9 cellular contexts compared by ENCODE assay signal in the genomic region with DNA sequence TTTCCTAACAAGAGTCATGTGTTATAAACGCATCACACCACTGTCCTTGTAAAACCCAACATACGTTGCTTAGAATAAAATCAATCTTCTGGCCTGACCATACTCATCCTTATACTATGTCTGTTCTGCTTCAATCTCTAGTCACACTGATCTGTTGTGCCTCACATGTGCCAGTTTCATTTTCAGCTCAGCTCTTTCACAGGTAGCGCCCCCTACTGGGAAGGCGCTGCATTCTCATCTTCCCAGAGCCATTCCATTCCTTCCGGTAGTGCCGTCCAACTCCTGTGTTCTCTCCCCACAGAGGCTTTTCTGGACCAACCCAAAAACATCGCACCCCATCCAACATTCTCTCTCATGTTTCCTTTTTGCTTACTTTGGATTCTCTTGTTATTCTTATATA. TPM values are rescaled to one million over a fixed set of nuclear protein-coding genes. Genes with fewer than 3 reads are reported as not detected.
DNase-seq lines count a peak whose midpoint lies in the region; ATAC-seq, FAIRE-seq and TF ChIP-seq lines count a peak whose summit lies in the region.
"Had no signal": no experiment of that assay in that cellular context is flagged by ENCODE, and none has a peak within 500 bp of the region (broad histone marks: within the 10 kb centered on the region; RNA-seq: fewer than 3 reads in every experiment).

No MANE protein-coding gene starts in this region.

- H3K27me3 ChIP-seq in HCT116 (ENCODE audit: insufficient read depth, low read length) (no peaks in the 10 kb centered on the region), sigmoid colon (no peaks in the 10 kb centered on the region)

- no peaks in the 10 kb centered on the region for H3K36me3 ChIP-seq in HCT116 (ENCODE audit: control insufficient read depth in 1 of 2, insufficient read depth in 2 of 2, low read length in 2 of 2)
- H3K36me3 ChIP-seq in OCI-LY7 (ENCODE audit: insufficient read depth, low read length) = no peaks in the 10 kb centered on the region; the same call in 1 of the 2 replicates
- H3K36me3 ChIP-seq in sigmoid colon = no peaks in the 10 kb centered on the region

- H3K27ac ChIP-seq in HCT116 (ENCODE audit: low read depth, low read length) (no peak overlapping the region), OCI-LY7 (ENCODE audit: low read depth, low read length, poor library complexity, severe bottlenecking) (no peak overlapping the region), sigmoid colon (no peak overlapping the region)
- H3K27ac ChIP-seq: SK-N-MC had no signal

- ATAC-seq in HCT116 (peak; percentile 84), left colon (peak; percentile 43)

- TF ChIP-seq POLR2A in GM12892 (IDR thresholded peaks at IDR 0.05; ENCODE audit: low read depth, low read length) = no peak
- TF ChIP-seq POLR2A in HCT116 (IDR thresholded peaks at IDR 0.05; ENCODE audit: borderline replicate concordance, extremely low read depth, insufficient read depth, insufficient read length) = no peak
- TF ChIP-seq POLR2A in sigmoid colon (IDR thresholded peaks at IDR 0.05) = no peak

- DNase-seq in GM12892 (ENCODE audit: insufficient read length) (no peak), HCT116 (ENCODE audit: low read depth, low spot score) (peak; percentile 19), OCI-LY7 (ENCODE audit: low spot score) (peak; percentile 19), left colon (peak in 1 of 2 donors; percentile 18), sigmoid colon (no peak), NCI-H1092 (lab: John Stamatoyannopoulos, UW) (no peak)
- DNase-seq in activated effector memory CD4-positive, alpha-beta T cell treated with anti-CD3 and anti-CD28 coated beads, Interleukin-2, amount 50 U/mL, for 16 hours = peak; percentile 83
- peak; percentile 70 for DNase-seq in stimulated activated CD8-positive, alpha-beta memory T cell treated with anti-CD3 and anti-CD28 coated beads, Interleukin-4, amount 100 ng/mL, for 48 hours

- intact Hi-C loops in HCT116 (cut with micrococcal nuclease) = no loop called here
- intact Hi-C loops in OCI-LY7 (cut with micrococcal nuclease; ENCODE audit: unreplicated experiment) = no loop called here
- intact Hi-C loops in left colon (cut with DNase I, micrococcal nuclease) = no loop called here
- intact Hi-C loops in sigmoid colon (cut with DNase I) = no loop called here

- peak; percentile 41; the same call in 1 of the 2 replicates for TF ChIP-seq RAD21 in HCT116 (IDR thresholded peaks at IDR 0.05; ENCODE audit: low read depth)

- no peak overlapping the region for H3K4me2 ChIP-seq in HCT116 (ENCODE audit: low read length)
- H3K4me2 ChIP-seq in OCI-LY7 (ENCODE audit: low read length) = no peak overlapping the region

- TF ChIP-seq EP300 in sigmoid colon (IDR thresholded peaks at IDR 0.05) = no peak

- RAD21 ChIA-PET in HCT116 (lab: Charles Lee; ENCODE audit: low non-redundant PET in 1 of 2, low total read pairs in 2 of 2, uncharacterized antibody in 2 of 2, unreplicated experiment in 2 of 2) = no interaction called here

- no peak overlapping the region for H3K4me3 ChIP-seq in HCT116 (replicated peaks in 1 of 2; ENCODE audit: low read depth in 1 of 2, low read length in 2 of 2)
- H3K4me3 ChIP-seq in OCI-LY7 (ENCODE audit: low read depth, low read length, poor library complexity, severe bottlenecking) = no peak overlapping the region
- H3K4me3 ChIP-seq in sigmoid colon = no peak overlapping the region
- H3K4me3 ChIP-seq: SK-N-MC had no signal

- POLR2A ChIA-PET in HCT116 (lab: Charles Lee) = no interaction called here
- POLR2A ChIA-PET in OCI-LY7 (lab: Charles Lee) = no interaction called here

- H2AFZ ChIP-seq in HCT116 (ENCODE audit: low read depth, low read length, poor library complexity, severe bottlenecking) = peak overlapping the region; percentile 82
- no peak overlapping the region for H2AFZ ChIP-seq in OCI-LY7 (ENCODE audit: low read length)

- 85 to 97% methylated on average over 7 of the region's 7 CpGs for WGBS in sigmoid colon, 2 donors

- H4K20me1 ChIP-seq in HCT116 (ENCODE audit: insufficient read depth) (no peaks in the 10 kb centered on the region), OCI-LY7 (ENCODE audit: insufficient read depth, low read length) (no peaks in the 10 kb centered on the region)

- H3K4me1 ChIP-seq in HCT116 (ENCODE audit: control insufficient read depth in 1 of 2, insufficient read depth in 2 of 2, low read length in 2 of 2) = peaks cover 0 to 12% of the 10 kb centered on the region in 2 experiments; a peak in 2 of 4 replicates
- H3K4me1 ChIP-seq in OCI-LY7 (ENCODE audit: insufficient read depth, low read length, poor library complexity, severe bottlenecking) = no peaks in the 10 kb centered on the region
- no peaks in the 10 kb centered on the region for H3K4me1 ChIP-seq in sigmoid colon

- TF ChIP-seq CTCF in HCT116 (IDR thresholded peaks at IDR 0.05 in 2 of 3, conservative IDR thresholded peaks at IDR 0.05 in 1 of 3; ENCODE audit: borderline replicate concordance in 1 of 3, insufficient read depth in 1 of 3, low read depth in 2 of 3, low read length in 2 of 3) (peak; percentile 23 to 87 (median 75); a peak in 5 of 6 replicates), OCI-LY7 (conservative IDR thresholded peaks at IDR 0.05; ENCODE audit: low read length) (peak; percentile 84), sigmoid colon (IDR thresholded peaks at IDR 0.05) (peak in 2 of 4 experiments; percentile 13 to 29)

- H3K9me3 ChIP-seq in HCT116 (ENCODE audit: control insufficient read depth in 1 of 2, insufficient read depth in 1 of 2, low read depth in 1 of 2, low read length in 2 of 2) (no peaks in the 10 kb centered on the region), OCI-LY7 (ENCODE audit: low read length) (no peaks in the 10 kb centered on the region), sigmoid colon (no peaks in the 10 kb centered on the region)

- CTCF ChIA-PET in HCT116 (lab: Charles Lee) (interaction anchor here (1.2 kb wide), 1 partner anchor 8 kb away, joined by 4 read pairs; no protein-coding TSS in a partner anchor), OCI-LY7 (lab: Charles Lee; ENCODE audit: unreplicated experiment) (no interaction called here)

- peak; percentile 85 for FAIRE-seq in GM12892 (lab: Jason Lieb, UNC)

- H3K9me2 ChIP-seq in HCT116 (ENCODE audit: insufficient read depth) (no peaks in the 10 kb centered on the region), OCI-LY7 (ENCODE audit: insufficient read depth, low read length) (no peaks in the 10 kb centered on the region)

- H3K79me2 ChIP-seq in HCT116 (ENCODE audit: insufficient read depth, low read length) (no peaks in the 10 kb centered on the region), OCI-LY7 (ENCODE audit: insufficient read depth, low read depth, low read length) (no peaks in the 10 kb centered on the region)

- no peak overlapping the region for H3K9ac ChIP-seq in HCT116 (ENCODE audit: low read length)

- BruUV-seq in HCT116 (replicated peaks; lab: Mats Ljungman, UMichigan) = no TSS peak
- no TSS peak for BruUV-seq in OCI-LY7 (replicated peaks; lab: Mats Ljungman, UMichigan)

TF ChIP-seq in HCT116, 20 proteins besides CTCF, POLR2A, EP300 and RAD21 (continues in another document):
- TF ChIP-seq CBX3 (IDR thresholded peaks at IDR 0.05; ENCODE audit: low read depth) = peak; percentile 37; the same call in 1 of the 2 replicates
- TF ChIP-seq ZNF274 (IDR thresholded peaks at IDR 0.05; ENCODE audit: low read depth, low read length) = no peak
- TF ChIP-seq SIN3A (IDR thresholded peaks at IDR 0.05; ENCODE audit: low read depth) = no peak
- no peak for TF ChIP-seq TCF7L2 (IDR thresholded peaks at IDR 0.05; ENCODE audit: borderline replicate concordance, extremely low read depth, insufficient read depth, insufficient read length)

RNA-seq across cellular contexts. Expression of gene CASP5, which starts 22.2 kb away (rescaled TPM):
- polyA plus RNA-seq in GM12892 (2012; ENCODE audit: missing spikeins) = not detected
- not detected for total RNA-seq in HCT116 (2021; ENCODE audit: unreplicated experiment)
- polyA plus RNA-seq in HCT116 (2012) = not detected in 2 replicates
- not detected in 2 replicates for total RNA-seq in OCI-LY7 (2014; rRNA removed; shearing (Covaris generic))
- total RNA-seq in OCI-LY7 (2022) = not detected in 2 replicates
- total RNA-seq in left colon = 100 to 1,000 TPM in 1 of 2 donors, 10 to 100 TPM in 1; 31.1 to 107 TPM
- not detected for total RNA-seq in sigmoid colon
- polyA plus RNA-seq in sigmoid colon = 10 to 100 TPM; 25.4 to 43.3 (median 31.8) TPM

RNA-seq across cellular contexts. Expression of gene CASP4, which starts 32.4 kb away (rescaled TPM):
- polyA plus RNA-seq in GM12892 (2012; ENCODE audit: missing spikeins) = 67.9 TPM
- 21.1 TPM for total RNA-seq in HCT116 (2021; ENCODE audit: unreplicated experiment)
- 32.7 and 35.7 TPM in 2 replicates for polyA plus RNA-seq in HCT116 (2012)
- 0.28 and 0.88 TPM in 2 replicates for total RNA-seq in OCI-LY7 (2014; rRNA removed; shearing (Covaris generic))
- total RNA-seq in OCI-LY7 (2022) = 1.4 and 1.6 TPM in 2 replicates
- total RNA-seq in left colon = 10 to 100 TPM; 21.2 to 26.8 TPM
- 10 to 100 TPM; 45.3 to 64.6 (median 55.5) TPM for total RNA-seq in sigmoid colon
- 10 to 100 TPM; 20.8 to 51.8 (median 34.8) TPM for polyA plus RNA-seq in sigmoid colon

RNA-seq across cellular contexts. Expression of gene CASP1, which starts 34.1 kb away (rescaled TPM):
- polyA plus RNA-seq in GM12892 (2012; ENCODE audit: missing spikeins) = 16.2 TPM
- total RNA-seq in HCT116 (2021; ENCODE audit: unreplicated experiment) = not detected
- 0.10 TPM in 1 of 2 replicates, not detected in the other for polyA plus RNA-seq in HCT116 (2012)
- total RNA-seq in OCI-LY7 (2014; rRNA removed; shearing (Covaris generic)) = 0.26 TPM in 1 of 2 replicates, not detected in the other
- total RNA-seq in OCI-LY7 (2022) = 0.99 TPM in 1 of 2 replicates, not detected in the other
- total RNA-seq in left colon = 100 to 1,000 TPM in 1 of 2 donors, 10 to 100 TPM in 1; 41.8 to 135 TPM
- total RNA-seq in sigmoid colon = 10 to 100 TPM in 2 of 4 donors, 1 to 10 TPM in 2; 8.3 to 14.3 (median 11.6) TPM
- 100 to 1,000 TPM in 1 of 3 donors, 10 to 100 TPM in 2; 35.4 to 192 (median 43.2) TPM for polyA plus RNA-seq in sigmoid colon

RNA-seq across cellular contexts. Expression of gene CARD16, which starts 44.3 kb away (rescaled TPM):
- polyA plus RNA-seq in GM12892 (2012; ENCODE audit: missing spikeins) = 20.7 TPM
- total RNA-seq in HCT116 (2021; ENCODE audit: unreplicated experiment) (not detected), OCI-LY7 (2022) (0.42 TPM in 1 of 2 replicates, not detected in the other), left colon (10 to 100 TPM; 34.3 to 47.1 TPM), sigmoid colon (10 to 100 TPM in 1 of 4 donors, 1 to 10 TPM in 3; 1.1 to 11.6 (median 4.9) TPM)
- polyA plus RNA-seq in HCT116 (2012) = not detected in 2 replicates
- 0.44 and 1.4 TPM in 2 replicates for total RNA-seq in OCI-LY7 (2014; rRNA removed; shearing (Covaris generic))
- polyA plus RNA-seq in sigmoid colon = 100 to 1,000 TPM in 2 of 3 donors, 10 to 100 TPM in 1; 63.7 to 119 (median 116) TPM

Comparison
In these comparisons a context has a peak if more than half of its experiments do, and no peak if none do; other contexts are left out.
1. DNase-seq: peak in HCT116 (single experiment), OCI-LY7 (single experiment), activated effector memory CD4-positive, alpha-beta T cell treated with anti-CD3 and anti-CD28 coated beads, Interleukin-2, amount 50 U/mL, for 16 hours (single experiment) and stimulated activated CD8-positive, alpha-beta memory T cell treated with anti-CD3 and anti-CD28 coated beads, Interleukin-4, amount 100 ng/mL, for 48 hours (single experiment); none in GM12892 (single experiment), sigmoid colon (single experiment) and NCI-H1092 (single experiment).
2. RNA of gene CASP5, which starts 22.2 kb away (total RNA-seq): 31.1 to 107 TPM in left colon; not detected in HCT116 (single experiment), not detected in OCI-LY7 and not detected in sigmoid colon; every median in the first group is over 10 times any median in the second.